1 cellular context compared by ENCODE assay signal in the genomic region with DNA sequence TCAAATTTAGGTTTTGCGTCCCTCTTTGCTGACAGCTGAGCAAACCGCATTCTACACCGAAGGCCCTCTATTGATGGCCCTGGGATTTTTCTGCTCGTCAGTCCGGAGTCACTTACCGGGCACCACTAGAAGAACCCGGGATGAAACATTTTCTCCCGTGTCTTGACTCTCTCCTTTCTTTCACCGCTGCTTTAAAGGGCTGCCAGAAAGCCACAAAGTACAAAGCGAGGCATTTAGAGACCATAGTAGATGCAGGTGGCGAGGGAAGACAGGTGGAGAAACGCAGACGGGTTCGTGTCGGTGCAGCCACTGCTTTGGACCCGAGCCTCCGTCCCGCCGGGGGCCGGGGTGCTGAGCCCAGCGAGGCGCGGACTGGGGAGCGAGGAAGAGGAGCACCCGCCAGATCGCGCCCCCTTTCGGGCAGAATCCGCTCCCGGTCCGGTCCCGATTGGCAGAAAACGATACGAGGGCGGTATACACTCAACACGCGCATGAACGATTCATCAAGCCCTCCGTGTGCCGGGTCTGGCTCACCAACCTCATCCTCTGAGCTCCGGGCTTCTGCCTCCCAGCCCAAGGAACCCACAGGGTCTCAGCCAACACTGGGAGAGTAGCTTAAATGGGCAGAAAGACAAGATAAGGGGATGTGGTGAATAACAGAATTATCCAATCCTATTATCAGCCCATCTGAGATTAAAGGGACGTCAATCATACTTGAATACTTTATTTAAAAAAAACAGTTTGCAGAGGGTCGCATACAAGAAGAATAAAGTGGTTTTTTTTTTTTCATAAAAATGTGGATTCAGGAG.
TF ChIP-seq lines count a peak whose summit lies in the region.

No MANE protein-coding gene starts in this region.

TF ChIP-seq in K562, 482 proteins besides CTCF, POLR2A, EP300 and RAD21 (continued from another document and continues in another):
- TF ChIP-seq, protein P1, sequence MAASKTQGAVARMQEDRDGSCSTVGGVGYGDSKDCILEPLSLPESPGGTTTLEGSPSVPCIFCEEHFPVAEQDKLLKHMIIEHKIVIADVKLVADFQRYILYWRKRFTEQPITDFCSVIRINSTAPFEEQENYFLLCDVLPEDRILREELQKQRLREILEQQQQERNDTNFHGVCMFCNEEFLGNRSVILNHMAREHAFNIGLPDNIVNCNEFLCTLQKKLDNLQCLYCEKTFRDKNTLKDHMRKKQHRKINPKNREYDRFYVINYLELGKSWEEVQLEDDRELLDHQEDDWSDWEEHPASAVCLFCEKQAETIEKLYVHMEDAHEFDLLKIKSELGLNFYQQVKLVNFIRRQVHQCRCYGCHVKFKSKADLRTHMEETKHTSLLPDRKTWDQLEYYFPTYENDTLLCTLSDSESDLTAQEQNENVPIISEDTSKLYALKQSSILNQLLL (CRISPR knock-in tag; IDR thresholded peaks at IDR 0.05; ENCODE audit: borderline replicate concordance), result no peak
- no peak for TF ChIP-seq MYBL2 (IDR thresholded peaks at IDR 0.05; ENCODE audit: low read depth)
- no peak for TF ChIP-seq MYBL2 (CRISPR knock-in tag; IDR thresholded peaks at IDR 0.05; ENCODE audit: borderline replicate concordance)
- TF ChIP-seq, protein P2, sequence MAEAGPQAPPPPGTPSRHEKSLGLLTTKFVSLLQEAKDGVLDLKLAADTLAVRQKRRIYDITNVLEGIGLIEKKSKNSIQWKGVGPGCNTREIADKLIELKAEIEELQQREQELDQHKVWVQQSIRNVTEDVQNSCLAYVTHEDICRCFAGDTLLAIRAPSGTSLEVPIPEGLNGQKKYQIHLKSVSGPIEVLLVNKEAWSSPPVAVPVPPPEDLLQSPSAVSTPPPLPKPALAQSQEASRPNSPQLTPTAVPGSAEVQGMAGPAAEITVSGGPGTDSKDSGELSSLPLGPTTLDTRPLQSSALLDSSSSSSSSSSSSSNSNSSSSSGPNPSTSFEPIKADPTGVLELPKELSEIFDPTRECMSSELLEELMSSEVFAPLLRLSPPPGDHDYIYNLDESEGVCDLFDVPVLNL (CRISPR knock-in tag; IDR thresholded peaks at IDR 0.05; ENCODE audit: low read depth), result 0 out of 2 replicates have a peak, but pooled peaks have one; percentile 7
- peak; percentile 56; the same call in 1 of the 2 replicates for TF ChIP-seq ESRRA (IDR thresholded peaks at IDR 0.05; ENCODE audit: borderline replicate concordance, low read depth)
- TF ChIP-seq GATAD2B (IDR thresholded peaks at IDR 0.05; ENCODE audit: borderline replicate concordance), result 0 out of 2 replicates have a peak, but pooled peaks have one; percentile 45
- TF ChIP-seq ZNF121 (CRISPR knock-in tag; conservative IDR thresholded peaks at IDR 0.05), result no peak
- TF ChIP-seq GATAD2A (IDR thresholded peaks at IDR 0.05), result peak; percentile 90
- TF ChIP-seq HDAC3 (IDR thresholded peaks at IDR 0.05; ENCODE audit: borderline replicate concordance, partially characterized antibody), result no peak
- TF ChIP-seq KLF6 (CRISPR knock-in tag; IDR thresholded peaks at IDR 0.05; ENCODE audit: borderline replicate concordance), result no peak
- TF ChIP-seq, protein P3, sequence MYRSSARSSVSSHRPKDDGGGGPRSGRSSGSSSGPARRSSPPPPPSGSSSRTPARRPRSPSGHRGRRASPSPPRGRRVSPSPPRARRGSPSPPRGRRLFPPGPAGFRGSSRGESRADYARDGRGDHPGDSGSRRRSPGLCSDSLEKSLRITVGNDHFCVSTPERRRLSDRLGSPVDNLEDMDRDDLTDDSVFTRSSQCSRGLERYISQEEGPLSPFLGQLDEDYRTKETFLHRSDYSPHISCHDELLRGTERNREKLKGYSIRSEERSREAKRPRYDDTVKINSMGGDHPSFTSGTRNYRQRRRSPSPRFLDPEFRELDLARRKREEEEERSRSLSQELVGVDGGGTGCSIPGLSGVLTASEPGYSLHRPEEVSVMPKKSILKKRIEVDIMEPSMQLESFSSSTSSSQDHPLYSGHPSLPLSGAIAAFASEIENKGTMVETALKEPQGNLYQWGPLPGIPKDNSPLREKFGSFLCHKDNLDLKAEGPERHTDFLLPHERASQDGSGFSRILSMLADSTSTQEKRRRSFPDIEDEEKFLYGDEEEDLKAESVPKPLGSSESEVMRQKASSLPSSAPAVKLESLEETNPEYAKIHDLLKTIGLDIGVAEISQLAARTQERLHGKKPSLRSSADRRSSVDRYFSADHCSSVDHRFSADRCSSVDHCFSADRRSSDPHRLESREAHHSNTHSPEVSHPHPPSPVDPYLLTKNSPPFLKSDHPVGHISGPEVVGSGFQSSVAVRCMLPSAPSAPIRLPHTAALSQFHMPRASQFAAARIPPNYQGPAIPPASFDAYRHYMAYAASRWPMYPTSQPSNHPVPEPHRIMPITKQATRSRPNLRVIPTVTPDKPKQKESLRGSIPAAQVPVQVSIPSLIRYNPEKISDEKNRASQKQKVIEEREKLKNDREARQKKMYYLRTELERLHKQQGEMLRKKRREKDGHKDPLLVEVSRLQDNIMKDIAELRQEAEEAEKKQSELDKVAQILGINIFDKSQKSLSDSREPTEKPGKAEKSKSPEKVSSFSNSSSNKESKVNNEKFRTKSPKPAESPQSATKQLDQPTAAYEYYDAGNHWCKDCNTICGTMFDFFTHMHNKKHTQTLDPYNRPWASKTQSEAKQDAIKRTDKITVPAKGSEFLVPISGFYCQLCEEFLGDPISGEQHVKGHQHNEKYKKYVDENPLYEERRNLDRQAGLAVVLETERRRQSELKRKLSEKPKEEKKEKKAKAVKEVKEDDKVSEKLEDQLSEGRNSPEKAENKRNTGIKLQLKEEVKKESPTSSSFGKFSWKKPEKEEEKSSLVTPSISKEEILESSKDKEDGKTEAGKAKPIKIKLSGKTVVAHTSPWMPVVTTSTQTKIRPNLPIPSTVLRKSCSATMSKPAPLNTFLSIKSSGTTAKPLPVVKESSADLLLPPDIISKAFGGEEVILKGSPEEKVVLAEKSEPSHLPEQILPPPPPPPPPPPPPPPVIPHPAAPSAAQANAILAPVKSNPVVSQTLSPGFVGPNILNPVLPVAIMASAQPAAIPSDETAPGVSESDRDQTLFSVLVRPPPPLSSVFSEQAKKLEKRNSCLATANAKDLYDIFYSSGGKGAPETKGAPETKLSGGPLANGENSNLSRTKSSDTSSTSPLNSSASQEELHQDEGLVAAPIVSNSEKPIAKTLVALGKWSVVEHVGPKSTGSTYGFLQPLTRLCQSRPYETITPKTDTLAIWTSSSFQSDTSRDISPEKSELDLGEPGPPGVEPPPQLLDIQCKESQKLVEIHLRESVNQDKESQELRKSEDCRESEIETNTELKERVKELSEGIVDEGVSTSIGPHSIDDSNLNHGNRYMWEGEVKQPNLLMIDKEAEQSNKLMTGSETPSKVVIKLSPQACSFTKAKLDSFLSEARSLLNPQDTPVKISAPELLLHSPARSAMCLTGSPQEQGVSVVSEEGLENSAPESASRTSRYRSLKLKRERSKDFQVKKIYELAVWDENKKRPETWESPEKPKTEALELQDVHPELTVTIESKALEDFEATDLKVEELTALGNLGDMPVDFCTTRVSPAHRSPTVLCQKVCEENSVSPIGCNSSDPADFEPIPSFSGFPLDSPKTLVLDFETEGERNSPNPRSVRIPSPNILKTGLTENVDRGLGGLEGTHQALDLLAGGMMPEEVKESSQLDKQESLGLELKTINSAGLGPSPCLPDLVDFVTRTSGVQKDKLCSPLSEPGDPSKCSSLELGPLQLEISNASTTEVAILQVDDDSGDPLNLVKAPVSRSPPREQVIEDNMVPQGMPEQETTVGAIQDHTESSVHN (IDR thresholded peaks at IDR 0.05; ENCODE audit: borderline replicate concordance in 1 of 2, low read depth in 1 of 2), result no peak
- TF ChIP-seq, protein P4, sequence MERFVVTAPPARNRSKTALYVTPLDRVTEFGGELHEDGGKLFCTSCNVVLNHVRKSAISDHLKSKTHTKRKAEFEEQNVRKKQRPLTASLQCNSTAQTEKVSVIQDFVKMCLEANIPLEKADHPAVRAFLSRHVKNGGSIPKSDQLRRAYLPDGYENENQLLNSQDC (CRISPR knock-in tag; IDR thresholded peaks at IDR 0.05), result no peak
- no peak for TF ChIP-seq SREBF1 (IDR thresholded peaks at IDR 0.05; ENCODE audit: borderline replicate concordance, low read depth, low read length)
- TF ChIP-seq SAFB (IDR thresholded peaks at IDR 0.05; ENCODE audit: borderline replicate concordance, low read depth, low read length), result no peak
- TF ChIP-seq DDX20 (tag; IDR thresholded peaks at IDR 0.05; ENCODE audit: low read depth), result no peak
- no peak for TF ChIP-seq ZNF668 (CRISPR knock-in tag; IDR thresholded peaks at IDR 0.05)
- no peak for TF ChIP-seq ZNF696 (CRISPR knock-in tag; conservative IDR thresholded peaks at IDR 0.05)
- TF ChIP-seq PHTF2 (CRISPR knock-in tag; IDR thresholded peaks at IDR 0.05), result no peak
- TF ChIP-seq, protein P5, sequence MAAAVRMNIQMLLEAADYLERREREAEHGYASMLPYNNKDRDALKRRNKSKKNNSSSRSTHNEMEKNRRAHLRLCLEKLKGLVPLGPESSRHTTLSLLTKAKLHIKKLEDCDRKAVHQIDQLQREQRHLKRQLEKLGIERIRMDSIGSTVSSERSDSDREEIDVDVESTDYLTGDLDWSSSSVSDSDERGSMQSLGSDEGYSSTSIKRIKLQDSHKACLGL (CRISPR knock-in tag; IDR thresholded peaks at IDR 0.05; ENCODE audit: borderline replicate concordance, poor library complexity, severe bottlenecking), result no peak
- TF ChIP-seq SMARCA4 (IDR thresholded peaks at IDR 0.05), result peak; percentile 80
- TF ChIP-seq, protein P6, sequence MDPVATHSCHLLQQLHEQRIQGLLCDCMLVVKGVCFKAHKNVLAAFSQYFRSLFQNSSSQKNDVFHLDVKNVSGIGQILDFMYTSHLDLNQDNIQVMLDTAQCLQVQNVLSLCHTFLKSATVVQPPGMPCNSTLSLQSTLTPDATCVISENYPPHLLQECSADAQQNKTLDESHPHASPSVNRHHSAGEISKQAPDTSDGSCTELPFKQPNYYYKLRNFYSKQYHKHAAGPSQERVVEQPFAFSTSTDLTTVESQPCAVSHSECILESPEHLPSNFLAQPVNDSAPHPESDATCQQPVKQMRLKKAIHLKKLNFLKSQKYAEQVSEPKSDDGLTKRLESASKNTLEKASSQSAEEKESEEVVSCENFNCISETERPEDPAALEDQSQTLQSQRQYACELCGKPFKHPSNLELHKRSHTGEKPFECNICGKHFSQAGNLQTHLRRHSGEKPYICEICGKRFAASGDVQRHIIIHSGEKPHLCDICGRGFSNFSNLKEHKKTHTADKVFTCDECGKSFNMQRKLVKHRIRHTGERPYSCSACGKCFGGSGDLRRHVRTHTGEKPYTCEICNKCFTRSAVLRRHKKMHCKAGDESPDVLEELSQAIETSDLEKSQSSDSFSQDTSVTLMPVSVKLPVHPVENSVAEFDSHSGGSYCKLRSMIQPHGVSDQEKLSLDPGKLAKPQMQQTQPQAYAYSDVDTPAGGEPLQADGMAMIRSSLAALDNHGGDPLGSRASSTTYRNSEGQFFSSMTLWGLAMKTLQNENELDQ (CRISPR knock-in tag; IDR thresholded peaks at IDR 0.05; ENCODE audit: borderline replicate concordance), result 0 out of 2 replicates have a peak, but pooled peaks have one; percentile 45
- TF ChIP-seq SETDB1 (IDR thresholded peaks at IDR 0.05; ENCODE audit: low read length), result no peak
- TF ChIP-seq RCOR1 (IDR thresholded peaks at IDR 0.05; ENCODE audit: borderline replicate concordance in 1 of 2, low read depth in 2 of 2, low read length in 2 of 2), result peak in 1 of 2 experiments; percentile 91; a peak in 3 of 4 replicates
- TF ChIP-seq MECOM (CRISPR knock-in tag; IDR thresholded peaks at IDR 0.05), result peak; percentile 26; the same call in 1 of the 2 replicates
- peak; percentile 63 for TF ChIP-seq TAF1 (IDR thresholded peaks at IDR 0.05; ENCODE audit: control insufficient read depth, extremely low read depth, insufficient read depth, low read length, severe bottlenecking)
- TF ChIP-seq BMI1 (IDR thresholded peaks at IDR 0.05; ENCODE audit: low read length), result no peak
- TF ChIP-seq CAMTA2 (CRISPR knock-in tag; conservative IDR thresholded peaks at IDR 0.05), result no peak
- TF ChIP-seq SMARCC2 (IDR thresholded peaks at IDR 0.05; ENCODE audit: low read depth), result peak; percentile 52
- peak; percentile 76 for TF ChIP-seq ZNF431 (CRISPR knock-in tag; IDR thresholded peaks at IDR 0.05)
- TF ChIP-seq HNRNPLL (IDR thresholded peaks at IDR 0.05; ENCODE audit: low read depth, low read length, poor library complexity, severe bottlenecking), result peak; percentile 59
- TF ChIP-seq, protein P7, sequence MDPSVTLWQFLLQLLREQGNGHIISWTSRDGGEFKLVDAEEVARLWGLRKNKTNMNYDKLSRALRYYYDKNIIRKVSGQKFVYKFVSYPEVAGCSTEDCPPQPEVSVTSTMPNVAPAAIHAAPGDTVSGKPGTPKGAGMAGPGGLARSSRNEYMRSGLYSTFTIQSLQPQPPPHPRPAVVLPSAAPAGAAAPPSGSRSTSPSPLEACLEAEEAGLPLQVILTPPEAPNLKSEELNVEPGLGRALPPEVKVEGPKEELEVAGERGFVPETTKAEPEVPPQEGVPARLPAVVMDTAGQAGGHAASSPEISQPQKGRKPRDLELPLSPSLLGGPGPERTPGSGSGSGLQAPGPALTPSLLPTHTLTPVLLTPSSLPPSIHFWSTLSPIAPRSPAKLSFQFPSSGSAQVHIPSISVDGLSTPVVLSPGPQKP (CRISPR knock-in tag; IDR thresholded peaks at IDR 0.05), result no peak
- TF ChIP-seq KLF10 (CRISPR knock-in tag; IDR thresholded peaks at IDR 0.05), result no peak
- peak; percentile 69 to 94 for TF ChIP-seq MAZ (CRISPR knock-in tag; conservative IDR thresholded peaks at IDR 0.05 in 1 of 2, IDR thresholded peaks at IDR 0.05 in 1 of 2)
- no peak for TF ChIP-seq CBX8 (IDR thresholded peaks at IDR 0.05; ENCODE audit: borderline replicate concordance, extremely low read depth, low read depth, low read length, poor library complexity, severe bottlenecking)
- TF ChIP-seq, protein P8, sequence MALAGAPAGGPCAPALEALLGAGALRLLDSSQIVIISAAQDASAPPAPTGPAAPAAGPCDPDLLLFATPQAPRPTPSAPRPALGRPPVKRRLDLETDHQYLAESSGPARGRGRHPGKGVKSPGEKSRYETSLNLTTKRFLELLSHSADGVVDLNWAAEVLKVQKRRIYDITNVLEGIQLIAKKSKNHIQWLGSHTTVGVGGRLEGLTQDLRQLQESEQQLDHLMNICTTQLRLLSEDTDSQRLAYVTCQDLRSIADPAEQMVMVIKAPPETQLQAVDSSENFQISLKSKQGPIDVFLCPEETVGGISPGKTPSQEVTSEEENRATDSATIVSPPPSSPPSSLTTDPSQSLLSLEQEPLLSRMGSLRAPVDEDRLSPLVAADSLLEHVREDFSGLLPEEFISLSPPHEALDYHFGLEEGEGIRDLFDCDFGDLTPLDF (CRISPR knock-in tag; IDR thresholded peaks at IDR 0.05), result peak; percentile 59; the same call in 1 of the 2 replicates
- TF ChIP-seq SP2 (IDR thresholded peaks at IDR 0.05; ENCODE audit: extremely low read depth, low read depth, low read length, poor library complexity, severe bottlenecking), result peak; percentile 12
- no peak for TF ChIP-seq ZNF41 (CRISPR knock-in tag; conservative IDR thresholded peaks at IDR 0.05)
- TF ChIP-seq SMARCA5 (IDR thresholded peaks at IDR 0.05), result peak; percentile 90
- no peak for TF ChIP-seq CHD4 (IDR thresholded peaks at IDR 0.05; ENCODE audit: insufficient read depth, insufficient replicate concordance, low read depth, low read length, poor library complexity, severe bottlenecking)
- TF ChIP-seq NR4A1 (CRISPR knock-in tag; IDR thresholded peaks at IDR 0.05), result no peak
- TF ChIP-seq NR4A1 (tag; IDR thresholded peaks at IDR 0.05), result no peak
- TF ChIP-seq ZNF239 (CRISPR knock-in tag; IDR thresholded peaks at IDR 0.05), result no peak
- TF ChIP-seq SRSF1 (IDR thresholded peaks at IDR 0.05; ENCODE audit: low read depth, low read length), result no peak
- TF ChIP-seq ZFP36 (IDR thresholded peaks at IDR 0.05; ENCODE audit: low read depth, low read length, partially characterized antibody), result no peak
- no peak for TF ChIP-seq ZNF695 (CRISPR knock-in tag; IDR thresholded peaks at IDR 0.05)
- no peak for TF ChIP-seq ETV5 (CRISPR knock-in tag; IDR thresholded peaks at IDR 0.05; ENCODE audit: low read depth)
